8 cellular contexts compared by ENCODE assay signal in genomic region chr4:121070696-121071639, GRCh38. TPM values are rescaled to one million over a fixed set of nuclear protein-coding genes. Genes with fewer than 3 reads are reported as not detected.
A peak's percentile ranks its signal among the peaks of the same experiment; 100 is the strongest.
DNase-seq lines count a peak whose midpoint lies in the region; ATAC-seq, FAIRE-seq and TF ChIP-seq lines count a peak whose summit lies in the region.
"Had no signal": no experiment of that assay in that cellular context is flagged by ENCODE, and none has a peak within 500 bp of the region (broad histone marks: within the 10 kb centered on the region; RNA-seq: fewer than 3 reads in every experiment).

No MANE protein-coding gene starts in this region.

- H3K4me1 ChIP-seq in HepG2 (ENCODE audit: insufficient read depth, low read length), result peaks cover 6% of the 10 kb centered on the region; the same call in 1 of the 2 replicates

- WGBS in HepG2 (ENCODE audit: low lambda C conversion rate), result 52% methylated on average over 43 of the region's 64 CpGs

- FAIRE-seq in HepG2 (lab: Jason Lieb, UNC), result no peak

- in situ Hi-C loops in HepG2 (cut with HindIII; ENCODE audit: extremely low pct_ligation_motif_present, low pct_unique_long_range_greater_than_20kb), result no loop called here

- TF ChIP-seq POLR2A in HepG2 (IDR thresholded peaks at IDR 0.05; ENCODE audit: insufficient read depth in 1 of 2, low read depth in 2 of 2, low read length in 2 of 2), result no peak

- H3K4me3 Mint-ChIP-seq in stimulated activated effector memory CD8-positive, alpha-beta T cell treated with anti-CD3 and anti-CD28 coated beads, Interleukin-12 subunit alpha, Interleukin-12 subunit beta, amount 100 ng/mL, for 72 hours, result peak overlapping the region; percentile 85

- no peak overlapping the region for H3K27ac Mint-ChIP-seq in stimulated activated effector memory CD8-positive, alpha-beta T cell treated with anti-CD3 and anti-CD28 coated beads, Interleukin-12 subunit alpha, Interleukin-12 subunit beta, amount 100 ng/mL, for 72 hours
- H3K27ac Mint-ChIP-seq: activated B cell treated with CpG ODN at 0.5 μM for 24 hours had no signal

- no peak overlapping the region for H3K9ac ChIP-seq in HepG2 (ENCODE audit: insufficient read depth, low read depth, low read length)

- no peak overlapping the region for H2AFZ ChIP-seq in HepG2 (ENCODE audit: low read length)

- H3K27me3 ChIP-seq in HepG2 (ENCODE audit: control insufficient read depth in 1 of 2, insufficient read depth in 2 of 2, low read length in 2 of 2), result peaks cover 10 to 43% of the 10 kb centered on the region in 2 experiments

- no peaks in the 10 kb centered on the region for H3K9me3 ChIP-seq in HepG2 (ENCODE audit: low read length)

- DNase-seq in GM20000 (ENCODE audit: low spot score) (peak; percentile 16), SK-N-DZ (ENCODE audit: low spot score) (peak; percentile 76), choroid plexus epithelial cell (ENCODE audit: low read depth) (peak; percentile 15), HepG2 (ENCODE audit: low spot score) (no peak), NCI-H2081 (lab: John Stamatoyannopoulos, UW) (no peak)
- peak; percentile 8 to 54 for DNase-seq in stimulated activated effector memory CD8-positive, alpha-beta T cell treated with anti-CD3 and anti-CD28 coated beads, Interleukin-12 subunit alpha, Interleukin-12 subunit beta, amount 100 ng/mL, for 72 hours (ENCODE audit: low spot score in 2 of 2)
- DNase-seq: activated B cell treated with CpG ODN at 0.5 μM for 24 hours had no signal

- no TSS peak for BruUV-seq in HepG2 (replicated peaks; lab: Mats Ljungman, UMichigan)

- no peak overlapping the region for H3K27ac ChIP-seq in HepG2 (ENCODE audit: extremely low read length, insufficient read depth, low read length)

- H3K4me1 Mint-ChIP-seq in stimulated activated effector memory CD8-positive, alpha-beta T cell treated with anti-CD3 and anti-CD28 coated beads, Interleukin-12 subunit alpha, Interleukin-12 subunit beta, amount 100 ng/mL, for 72 hours, result peaks cover 27% of the 10 kb centered on the region

- no peaks in the 10 kb centered on the region for H3K36me3 ChIP-seq in HepG2 (replicated peaks in 1 of 2; ENCODE audit: control insufficient read depth in 1 of 2, insufficient read depth in 2 of 2, low read length in 2 of 2)

- H3K9me3 Mint-ChIP-seq in stimulated activated effector memory CD8-positive, alpha-beta T cell treated with anti-CD3 and anti-CD28 coated beads, Interleukin-12 subunit alpha, Interleukin-12 subunit beta, amount 100 ng/mL, for 72 hours, result no peaks in the 10 kb centered on the region
- H3K9me3 Mint-ChIP-seq: activated B cell treated with CpG ODN at 0.5 μM for 24 hours had no signal

- no peak for TF ChIP-seq RAD21 in HepG2 (CRISPR knock-in tag; IDR thresholded peaks at IDR 0.05)

- no peak overlapping the region for H3K4me2 ChIP-seq in HepG2 (ENCODE audit: low read depth, low read length)

- CTCF ChIA-PET in HepG2 (lab: Yijun Ruan, JAX; ENCODE audit: low intra/inter-chr PET ratio, low total read pairs), result no interaction called here

- TF ChIP-seq EP300 in HepG2 (IDR thresholded peaks at IDR 0.05; ENCODE audit: low read depth in 2 of 2, low read length in 2 of 2), result no peak
- TF ChIP-seq EP300 in HepG2 (CRISPR knock-in tag; IDR thresholded peaks at IDR 0.05; ENCODE audit: borderline replicate concordance), result no peak

- peak overlapping the region; percentile 50 for H3K4me3 ChIP-seq in choroid plexus epithelial cell (ENCODE audit: low read depth, low read length)
- no peak overlapping the region for H3K4me3 ChIP-seq in HepG2 (replicated peaks in 1 of 3; ENCODE audit: insufficient read depth in 1 of 3, low read depth in 2 of 3, low read length in 3 of 3)

- no peaks in the 10 kb centered on the region for H4K20me1 ChIP-seq in HepG2 (ENCODE audit: insufficient read depth, low read length)

- no peak for TF ChIP-seq CTCF in GM20000 (IDR thresholded peaks at IDR 0.05; ENCODE audit: extremely low read depth, missing control alignments)
- peak; percentile 37 for TF ChIP-seq CTCF in choroid plexus epithelial cell (conservative IDR thresholded peaks at IDR 0.05; ENCODE audit: low read depth, low read length)
- no peak for TF ChIP-seq CTCF in HepG2 (CRISPR knock-in tag; IDR thresholded peaks at IDR 0.05)

- intact Hi-C loops in HepG2 (cut with micrococcal nuclease; ENCODE audit: unreplicated experiment), result no loop called here

- no peaks in the 10 kb centered on the region for H3K79me2 ChIP-seq in HepG2 (ENCODE audit: insufficient read depth, low read length)

- peaks cover 13% of the 10 kb centered on the region for H3K36me3 Mint-ChIP-seq in stimulated activated effector memory CD8-positive, alpha-beta T cell treated with anti-CD3 and anti-CD28 coated beads, Interleukin-12 subunit alpha, Interleukin-12 subunit beta, amount 100 ng/mL, for 72 hours

- POLR2A ChIA-PET in HepG2 (lab: Yijun Ruan, JAX), result no interaction called here

- ATAC-seq in HepG2, result peak; percentile 80
- peak; percentile 29 for ATAC-seq in stimulated activated effector memory CD8-positive, alpha-beta T cell treated with anti-CD3 and anti-CD28 coated beads, Interleukin-12 subunit alpha, Interleukin-12 subunit beta, amount 100 ng/mL, for 72 hours
- ATAC-seq in GM19351 (IDR thresholded peaks at IDR 0.05; ENCODE audit: unreplicated experiment), result no peak

TF ChIP-seq in HepG2, 621 proteins besides CTCF, POLR2A, EP300 and RAD21 (continues in another document):
- TF ChIP-seq, protein P1, sequence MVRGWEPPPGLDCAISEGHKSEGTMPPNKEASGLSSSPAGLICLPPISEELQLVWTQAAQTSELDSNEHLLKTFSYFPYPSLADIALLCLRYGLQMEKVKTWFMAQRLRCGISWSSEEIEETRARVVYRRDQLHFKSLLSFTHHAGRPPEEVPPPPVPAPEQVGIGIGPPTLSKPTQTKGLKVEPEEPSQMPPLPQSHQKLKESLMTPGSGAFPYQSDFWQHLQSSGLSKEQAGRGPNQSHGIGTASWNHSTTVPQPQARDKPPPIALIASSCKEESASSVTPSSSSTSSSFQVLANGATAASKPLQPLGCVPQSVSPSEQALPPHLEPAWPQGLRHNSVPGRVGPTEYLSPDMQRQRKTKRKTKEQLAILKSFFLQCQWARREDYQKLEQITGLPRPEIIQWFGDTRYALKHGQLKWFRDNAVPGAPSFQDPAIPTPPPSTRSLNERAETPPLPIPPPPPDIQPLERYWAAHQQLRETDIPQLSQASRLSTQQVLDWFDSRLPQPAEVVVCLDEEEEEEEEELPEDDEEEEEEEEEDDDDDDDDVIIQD (CRISPR knock-in tag; IDR thresholded peaks at IDR 0.05; ENCODE audit: low read depth), result no peak
- no peak for TF ChIP-seq ZNF232 (CRISPR knock-in tag; IDR thresholded peaks at IDR 0.05; ENCODE audit: borderline replicate concordance)
- no peak for TF ChIP-seq ZNF256 (CRISPR knock-in tag; conservative IDR thresholded peaks at IDR 0.05)
- TF ChIP-seq, protein P2, sequence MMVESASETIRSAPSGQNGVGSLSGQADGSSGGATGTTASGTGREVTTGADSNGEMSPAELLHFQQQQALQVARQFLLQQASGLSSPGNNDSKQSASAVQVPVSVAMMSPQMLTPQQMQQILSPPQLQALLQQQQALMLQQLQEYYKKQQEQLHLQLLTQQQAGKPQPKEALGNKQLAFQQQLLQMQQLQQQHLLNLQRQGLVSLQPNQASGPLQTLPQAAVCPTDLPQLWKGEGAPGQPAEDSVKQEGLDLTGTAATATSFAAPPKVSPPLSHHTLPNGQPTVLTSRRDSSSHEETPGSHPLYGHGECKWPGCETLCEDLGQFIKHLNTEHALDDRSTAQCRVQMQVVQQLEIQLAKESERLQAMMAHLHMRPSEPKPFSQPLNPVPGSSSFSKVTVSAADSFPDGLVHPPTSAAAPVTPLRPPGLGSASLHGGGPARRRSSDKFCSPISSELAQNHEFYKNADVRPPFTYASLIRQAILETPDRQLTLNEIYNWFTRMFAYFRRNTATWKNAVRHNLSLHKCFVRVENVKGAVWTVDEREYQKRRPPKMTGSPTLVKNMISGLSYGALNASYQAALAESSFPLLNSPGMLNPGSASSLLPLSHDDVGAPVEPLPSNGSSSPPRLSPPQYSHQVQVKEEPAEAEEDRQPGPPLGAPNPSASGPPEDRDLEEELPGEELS (CRISPR knock-in tag; IDR thresholded peaks at IDR 0.05), result no peak
- TF ChIP-seq YY1 (IDR thresholded peaks at IDR 0.05; ENCODE audit: insufficient read depth, insufficient replicate concordance, low read depth, low read length), result no peak
- TF ChIP-seq SUZ12 (IDR thresholded peaks at IDR 0.05; ENCODE audit: low read depth, low read length), result no peak

RNA-seq across cellular contexts. Expression of gene NDNF, which starts 1.4 kb away (rescaled TPM):
- 3.2 and 3.8 TPM in 2 replicates for polyA plus RNA-seq in SK-N-DZ (2014; cell fraction: cytosol; rRNA removed)
- 1.2 and 2.0 TPM in 2 replicates for polyA plus RNA-seq in SK-N-DZ (2014; cell fraction: nucleus; rRNA removed)
- total RNA-seq in HepG2 (2016; rRNA removed; fragmentation: Illumina TruSeq; extraction: Trizol), result not detected in 2 replicates
- total RNA-seq in HepG2 (2016; cell fraction: cytosol; rRNA removed; fragmentation: Illumina TruSeq; extraction: Trizol; ENCODE audit: low read depth), result not detected in 2 replicates
- total RNA-seq in HepG2 (2016; cell fraction: insoluble cytoplasmic fraction; rRNA removed; fragmentation: Illumina TruSeq; extraction: Trizol), result not detected in 2 replicates
- total RNA-seq in HepG2 (2016; cell fraction: membrane; rRNA removed; fragmentation: Illumina TruSeq; extraction: Trizol), result not detected in 2 replicates
- total RNA-seq in HepG2 (2016; cell fraction: nucleus; rRNA removed; fragmentation: Illumina TruSeq; extraction: Trizol), result not detected in 2 replicates
- polyA plus RNA-seq in HepG2 (2011; rRNA removed), result not detected in 2 replicates
- not detected in 2 replicates for polyA plus RNA-seq in HepG2 (2011; cell fraction: cytosol; rRNA removed)
- polyA plus RNA-seq in HepG2 (2011; cell fraction: nucleus; rRNA removed), result not detected in 2 replicates
- not detected in 2 replicates for polyA plus RNA-seq in HepG2 (2012)
- polyA plus RNA-seq in HepG2 (2016; cell fraction: cytosol; fragmentation: Illumina TruSeq; extraction: Trizol; ENCODE audit: low read depth), result not detected in 2 replicates
- polyA plus RNA-seq in HepG2 (2016; cell fraction: insoluble cytoplasmic fraction; fragmentation: Illumina TruSeq; extraction: Trizol; ENCODE audit: low read depth), result not detected in 2 replicates
- not detected in 2 replicates for polyA plus RNA-seq in HepG2 (2016; cell fraction: membrane; fragmentation: Illumina TruSeq; extraction: Trizol; ENCODE audit: low read depth)
- not detected in 2 replicates for polyA plus RNA-seq in HepG2 (2016; cell fraction: nucleus; fragmentation: Illumina TruSeq; extraction: Trizol; ENCODE audit: insufficient read depth, low read depth)
- polyA minus RNA-seq in HepG2 (2011; rRNA and poly(A)+ RNA removed; ENCODE audit: low replicate concordance), result not detected in 2 replicates
- polyA minus RNA-seq in HepG2 (2011; cell fraction: cytosol; rRNA and poly(A)+ RNA removed), result not detected in 2 replicates
- not detected in 2 replicates for polyA minus RNA-seq in HepG2 (2011; cell fraction: nucleus; rRNA and poly(A)+ RNA removed)
- total RNA-seq: activated B cell treated with CpG ODN at 0.5 μM for 24 hours had no signal

Comparison
In these comparisons a context has a peak if more than half of its experiments do, and no peak if none do; other contexts are left out.
1. DNase-seq: peak in GM20000 (single experiment), SK-N-DZ (single experiment), choroid plexus epithelial cell (single experiment) and stimulated activated effector memory CD8-positive, alpha-beta T cell treated with anti-CD3 and anti-CD28 coated beads, Interleukin-12 subunit alpha, Interleukin-12 subunit beta, amount 100 ng/mL, for 72 hours (2 of 2); none in HepG2 (single experiment) and NCI-H2081 (0 of 2).